Comparison of ENCODE assay signal across 1 cellular context in genomic region chr4:110193287-110193686, GRCh38.
TF ChIP-seq lines count a peak whose summit lies in the region.

No MANE protein-coding gene starts in this region.

TF ChIP-seq in GM12878, 131 proteins besides CTCF, POLR2A, EP300 and RAD21:
- TF ChIP-seq DPF2 (IDR thresholded peaks at IDR 0.05) (peak; percentile 56; the same call in 1 of the 2 replicates), ZBTB40 (IDR thresholded peaks at IDR 0.05; ENCODE audit: borderline replicate concordance) (peak; percentile 21; the same call in 1 of the 2 replicates), IKZF2 (IDR thresholded peaks at IDR 0.05) (peak in 1 of 2 experiments; percentile 10; a peak in 1 of 4 replicates), NR2F1 (conservative IDR thresholded peaks at IDR 0.05) (peak; percentile 93), MLLT1 (IDR thresholded peaks at IDR 0.05) (0 out of 2 replicates have a peak, but pooled peaks have one; percentile 24)
